Comparison of ENCODE assay signal across 17 cellular contexts in the genomic region with DNA sequence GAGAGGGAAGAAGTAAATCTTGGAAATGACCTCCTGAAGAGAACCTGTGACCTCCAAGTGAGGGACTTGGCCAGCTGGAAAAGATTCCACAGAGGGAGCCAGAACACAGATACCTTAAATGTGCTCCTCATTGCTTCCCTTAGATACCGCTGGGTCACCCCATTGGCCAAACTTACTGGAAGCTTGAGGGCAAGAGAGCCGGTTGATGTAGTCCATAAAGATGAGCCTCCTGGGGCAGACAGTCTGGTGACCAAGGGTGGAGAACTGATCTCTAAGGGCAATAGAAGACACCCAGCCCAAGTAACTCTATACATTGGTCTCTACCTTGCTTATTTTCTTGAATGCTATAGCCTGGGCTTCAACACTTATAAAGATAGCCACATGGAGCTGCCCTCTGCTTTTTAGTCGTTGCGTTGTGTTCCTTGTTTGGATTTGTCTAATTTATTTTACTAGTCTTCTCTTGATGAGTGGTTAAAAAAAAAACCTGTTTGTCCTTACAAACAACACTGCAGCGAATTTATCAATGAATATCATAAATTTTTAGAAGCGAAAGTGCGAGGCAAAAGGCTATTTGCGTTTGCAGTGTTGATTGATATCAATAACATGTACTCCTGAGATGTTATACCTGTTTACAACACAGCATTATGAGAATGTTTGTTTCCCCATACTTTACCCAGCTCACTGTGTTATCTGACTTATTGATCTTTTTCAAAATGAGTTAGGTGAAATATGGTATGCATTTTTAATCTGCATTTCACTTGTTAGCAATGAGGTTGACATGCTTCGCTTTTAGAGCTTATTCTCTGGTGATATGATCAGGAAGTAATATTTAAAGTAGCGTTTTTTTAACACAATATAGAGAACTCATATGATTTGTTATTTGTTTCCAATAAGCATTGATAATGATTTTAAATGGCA. TPM values are rescaled to one million over a fixed set of nuclear protein-coding genes. Genes with fewer than 3 reads are reported as not detected.
A peak's percentile ranks its signal among the peaks of the same experiment; 100 is the strongest.
DNase-seq lines count a peak whose midpoint lies in the region; ATAC-seq and TF ChIP-seq lines count a peak whose summit lies in the region.
"Had no signal": no experiment of that assay in that cellular context is flagged by ENCODE, and none has a peak within 500 bp of the region (broad histone marks: within the 10 kb centered on the region; RNA-seq: fewer than 3 reads in every experiment).

No MANE protein-coding gene starts in this region.

- no peak overlapping the region for H2BK5ac ChIP-seq in mesendoderm (ENCODE audit: low read length)

- H3K4me3 ChIP-seq in BLaER1 (no peak overlapping the region), BE2C (ENCODE audit: low read depth, low read length) (no peak overlapping the region), mesendoderm (ENCODE audit: low read length) (no peak overlapping the region)
- H3K4me3 ChIP-seq in CD4-positive, alpha-beta memory T cell (ENCODE audit: low read length in 2 of 2) = peak overlapping the region in 1 of 2 donors; percentile 18
- H3K4me3 ChIP-seq: K562, upper lobe of left lung had no signal

- intact Hi-C loops in CD4-positive, alpha-beta memory T cell (cut with micrococcal nuclease) = no loop called here
- intact Hi-C loops in activated B cell treated with CpG ODN at 0.5 μM for 24 hours (cut with micrococcal nuclease) = no loop called here

- no peak for DNase-seq in CD4-positive, alpha-beta memory T cell
- no peak for DNase-seq in activated B cell treated with CpG ODN at 0.5 μM for 24 hours
- DNase-seq in glutamatergic neuron = no peak
- DNase-seq in BE2C = no peak
- no peak for DNase-seq in Kasumi-1 (lab: John Stamatoyannopoulos, UW)
- no peak for DNase-seq in mesendoderm
- DNase-seq: amniotic stem cell, EL, left cardiac atrium, NCI-H2081 treated with DMSO at 0.1 percent for 48 hours, NCI-H524, small intestine, upper lobe of left lung had no signal

- H3K4me2 ChIP-seq in BLaER1 (peak overlapping the region; percentile 92), mesendoderm (ENCODE audit: low read length) (no peak overlapping the region)

- no peak overlapping the region for H2AK5ac ChIP-seq in mesendoderm (ENCODE audit: low read length)

- no peak overlapping the region for H3K23ac ChIP-seq in mesendoderm (ENCODE audit: low read length)

- peak overlapping the region; percentile 68 to 94 (median 79) for H3K4me3 Mint-ChIP-seq in CD4-positive, alpha-beta memory T cell
- H3K4me3 Mint-ChIP-seq in activated B cell treated with CpG ODN at 0.5 μM for 24 hours (peak overlapping the region; percentile 64), glutamatergic neuron (ENCODE audit: unreplicated experiment) (peak overlapping the region; percentile 45)

- POLR2A ChIA-PET in CD4-positive, alpha-beta memory T cell (lab: Charles Lee; ENCODE audit: partially characterized antibody) = interaction anchor here (0.9 to 21.0 kb wide), 7 partner anchors 9 to 30 kb away, joined by 3 to 580 read pairs (median 21); a partner anchor contains a TSS
- POLR2A ChIA-PET in activated B cell treated with CpG ODN at 0.5 μM for 24 hours (lab: Charles Lee) = interaction anchor here (0.8 to 3.3 kb wide), 8 partner anchors 8 to 51 kb away, joined by 3 to 38 read pairs (median 4); a partner anchor contains a TSS

- WGBS in mesendoderm (ENCODE audit: extremely low coverage, insufficient coverage, low lambda C conversion rate) = no CpG with 5 or more reads among the region's 10 CpGs

- H3K36me3 Mint-ChIP-seq in CD4-positive, alpha-beta memory T cell = peaks cover 21 to 24% of the 10 kb centered on the region in 2 donors
- peaks cover 51% of the 10 kb centered on the region for H3K36me3 Mint-ChIP-seq in activated B cell treated with CpG ODN at 0.5 μM for 24 hours (ENCODE audit: low read depth)
- no peaks in the 10 kb centered on the region for H3K36me3 Mint-ChIP-seq in glutamatergic neuron (ENCODE audit: unreplicated experiment)

- H3K27ac Mint-ChIP-seq in CD4-positive, alpha-beta memory T cell = peak overlapping the region; percentile 82 to 97 (median 90)
- H3K27ac Mint-ChIP-seq in activated B cell treated with CpG ODN at 0.5 μM for 24 hours (peak overlapping the region; percentile 91), glutamatergic neuron (ENCODE audit: unreplicated experiment) (peak overlapping the region; percentile 96)

- peaks cover 75 to 100% (median 89%) of the 10 kb centered on the region in 4 donors for H3K4me1 Mint-ChIP-seq in CD4-positive, alpha-beta memory T cell
- peaks cover 99% of the 10 kb centered on the region for H3K4me1 Mint-ChIP-seq in activated B cell treated with CpG ODN at 0.5 μM for 24 hours
- H3K4me1 Mint-ChIP-seq in glutamatergic neuron (ENCODE audit: low read depth, unreplicated experiment) = peaks cover 56% of the 10 kb centered on the region

- no peak for ATAC-seq in activated B cell treated with CpG ODN at 0.5 μM for 24 hours (ENCODE audit: low read depth)
- ATAC-seq in HG02588 (IDR thresholded peaks at IDR 0.05; ENCODE audit: unreplicated experiment) = no peak
- ATAC-seq: K562, left cardiac atrium had no signal

- H3K79me2 ChIP-seq in mesendoderm (ENCODE audit: control insufficient read depth, insufficient read depth, low read length) = peaks cover 3% of the 10 kb centered on the region
- H3K79me2 ChIP-seq: parathyroid adenoma had no signal

- no peak for TF ChIP-seq CTCF in activated B cell treated with CpG ODN at 0.5 μM for 24 hours (IDR thresholded peaks at IDR 0.05)
- no peak for TF ChIP-seq CTCF in glutamatergic neuron (IDR thresholded peaks at IDR 0.05; ENCODE audit: partially characterized antibody, unreplicated experiment)
- no peak for TF ChIP-seq CTCF in BE2C (IDR thresholded peaks at IDR 0.05; ENCODE audit: low read depth, low read length)

- no peaks in the 10 kb centered on the region for H3K27me3 Mint-ChIP-seq in CD4-positive, alpha-beta memory T cell
- no peaks in the 10 kb centered on the region for H3K27me3 Mint-ChIP-seq in activated B cell treated with CpG ODN at 0.5 μM for 24 hours
- peaks cover 6% of the 10 kb centered on the region for H3K27me3 Mint-ChIP-seq in glutamatergic neuron (ENCODE audit: unreplicated experiment)

- H3K36me3 ChIP-seq in BLaER1 = peaks cover 23% of the 10 kb centered on the region
- no peaks in the 10 kb centered on the region for H3K36me3 ChIP-seq in CD4-positive, alpha-beta memory T cell (ENCODE audit: insufficient read depth, low read length)
- no peaks in the 10 kb centered on the region for H3K36me3 ChIP-seq in BE2C
- no peaks in the 10 kb centered on the region for H3K36me3 ChIP-seq in mesendoderm (ENCODE audit: control insufficient read depth, insufficient read depth, low read length)

- H4K20me1 ChIP-seq in BLaER1 = peaks cover 95% of the 10 kb centered on the region

- H3K9ac ChIP-seq in BLaER1 (no peak overlapping the region; the same call in 1 of the 2 replicates), mesendoderm (ENCODE audit: low read length) (no peak overlapping the region)
- H3K9ac ChIP-seq: parathyroid adenoma had no signal

- H3K9me3 Mint-ChIP-seq in CD4-positive, alpha-beta memory T cell = no peaks in the 10 kb centered on the region
- H3K9me3 Mint-ChIP-seq in activated B cell treated with CpG ODN at 0.5 μM for 24 hours (no peaks in the 10 kb centered on the region), glutamatergic neuron (ENCODE audit: unreplicated experiment) (peaks cover 17% of the 10 kb centered on the region)

- no peak overlapping the region for H2BK120ac ChIP-seq in mesendoderm (ENCODE audit: low read depth, low read length)

- H3K79me1 ChIP-seq in mesendoderm (ENCODE audit: low read length) = peaks cover 9% of the 10 kb centered on the region

- H3K4ac ChIP-seq in mesendoderm (ENCODE audit: low read depth, low read length) = no peak overlapping the region

- no peak overlapping the region for H4K5ac ChIP-seq in mesendoderm (ENCODE audit: low read length)

- CTCF ChIA-PET in CD4-positive, alpha-beta memory T cell (lab: Charles Lee; ENCODE audit: partially characterized antibody) = interaction anchor here (1.2 to 1.5 kb wide), 4 partner anchors 10 to 316 kb away, joined by 3 to 7 read pairs (median 4); no protein-coding TSS in a partner anchor
- CTCF ChIA-PET in activated B cell treated with CpG ODN at 0.5 μM for 24 hours (lab: Charles Lee) = interaction anchor here (1.3 to 1.8 kb wide), 2 partner anchors 15 to 31 kb away, joined by 3 to 5 read pairs; no protein-coding TSS in a partner anchor

- no peak overlapping the region for H3K18ac ChIP-seq in mesendoderm (ENCODE audit: low read length)

- H3K27me3 ChIP-seq in BLaER1 (no peaks in the 10 kb centered on the region), BE2C (no peaks in the 10 kb centered on the region), mesendoderm (ENCODE audit: insufficient read depth, low read length, poor library complexity) (no peaks in the 10 kb centered on the region)
- H3K27me3 ChIP-seq in CD4-positive, alpha-beta memory T cell (ENCODE audit: insufficient read depth, low read length) = no peaks in the 10 kb centered on the region
- H3K27me3 ChIP-seq: upper lobe of left lung had no signal

- H3K4me1 ChIP-seq in BLaER1 (peaks cover 100% of the 10 kb centered on the region), BE2C (no peaks in the 10 kb centered on the region), mesendoderm (ENCODE audit: control insufficient read depth, low read depth, low read length) (peaks cover 7% of the 10 kb centered on the region)
- H3K4me1 ChIP-seq in CD4-positive, alpha-beta memory T cell (ENCODE audit: insufficient read depth, low read length) = peaks cover 100% of the 10 kb centered on the region
- H3K4me1 ChIP-seq: parathyroid adenoma had no signal

- no peak overlapping the region for H2BK15ac ChIP-seq in mesendoderm (replicated peaks; ENCODE audit: low read depth)

- H3K9me3 ChIP-seq in BLaER1 = no peaks in the 10 kb centered on the region
- no peaks in the 10 kb centered on the region for H3K9me3 ChIP-seq in CD4-positive, alpha-beta memory T cell (ENCODE audit: control insufficient read depth in 1 of 2, low read length in 2 of 2)
- H3K9me3 ChIP-seq in BE2C = no peaks in the 10 kb centered on the region
- H3K9me3 ChIP-seq: upper lobe of left lung had no signal

- no peak overlapping the region for H3K56ac ChIP-seq in mesendoderm (ENCODE audit: low read length)

- H3K27ac ChIP-seq in BLaER1 = peak overlapping the region; percentile 95
- H3K27ac ChIP-seq in CD4-positive, alpha-beta memory T cell (ENCODE audit: low read depth, low read length) = no peak overlapping the region
- no peak overlapping the region for H3K27ac ChIP-seq in mesendoderm (ENCODE audit: low read depth, low read length)
- H3K27ac ChIP-seq: parathyroid adenoma had no signal

- H4K8ac ChIP-seq in mesendoderm (ENCODE audit: low read depth, low read length) = no peak overlapping the region

RNA-seq across cellular contexts. Expression of a gene that starts 31.2 kb away (rescaled TPM):
- total RNA-seq in CD4-positive, alpha-beta memory T cell = 100 to 1,000 TPM; 110 TPM
- 100 to 1,000 TPM in 1 of 2 donors, 10 to 100 TPM in 1; 58.7 to 110 TPM for polyA plus RNA-seq in CD4-positive, alpha-beta memory T cell
- 99.1 and 104 TPM in 2 replicates for total RNA-seq in activated B cell treated with CpG ODN at 0.5 μM for 24 hours
- total RNA-seq in glutamatergic neuron (ENCODE audit: unreplicated experiment) = 0.96 TPM
- 2.3 TPM for polyA plus RNA-seq in BE2C (2012; ENCODE audit: insufficient read depth, insufficient read length, low read depth)
- polyA plus RNA-seq in mesendoderm (2013, experiment 1 of 2) = 2.6 TPM
- 2.6 TPM for polyA plus RNA-seq in mesendoderm (2013, experiment 2 of 2)

Comparison
In these comparisons a context has a peak if more than half of its experiments do, and no peak if none do; other contexts are left out.
1. RNA of a gene that starts 31.2 kb away (total RNA-seq): 110 TPM in CD4-positive, alpha-beta memory T cell and 99.1 to 104 TPM in activated B cell treated with CpG ODN at 0.5 μM for 24 hours; 0.96 TPM in glutamatergic neuron (single experiment); every median in the first group is over 10 times any median in the second.
2. Peak in every context shown above with its lines, with median percentiles within 50 percentile points of each other: H3K27ac Mint-ChIP-seq and H3K4me3 Mint-ChIP-seq.